ENCODE assay signal across 8 cellular contexts in genomic region chr10:130190065-130190736, GRCh38. TPM values are rescaled to one million over a fixed set of nuclear protein-coding genes. Genes with fewer than 3 reads are reported as not detected.
DNase-seq lines count a peak whose midpoint lies in the region; ATAC-seq and TF ChIP-seq lines count a peak whose summit lies in the region.

No MANE protein-coding gene starts in this region.

- H3K27me3 Mint-ChIP-seq in Calu3 (ENCODE audit: unreplicated experiment) (no peaks in the 10 kb centered on the region), neural progenitor cell (ENCODE audit: insufficient read depth, low read depth) (peaks cover 7% of the 10 kb centered on the region)
- peaks cover 19% of the 10 kb centered on the region for H3K27me3 Mint-ChIP-seq in stimulated activated naive CD8-positive, alpha-beta T cell treated with anti-CD3 and anti-CD28 coated beads, Interleukin-15, amount 100 ng/mL, for 72 hours

- TF ChIP-seq CTCF in Calu3 (IDR thresholded peaks at IDR 0.05; ENCODE audit: unreplicated experiment): peak; percentile 97
- peak; percentile 100 for TF ChIP-seq CTCF in neural progenitor cell (IDR thresholded peaks at IDR 0.05)

- no peaks in the 10 kb centered on the region for H3K79me2 ChIP-seq in neural progenitor cell (ENCODE audit: low read depth)

- H3K4me1 ChIP-seq in neural progenitor cell: peaks cover 3% of the 10 kb centered on the region

- H3K9me3 Mint-ChIP-seq in Calu3 (ENCODE audit: low read depth, unreplicated experiment) (no peaks in the 10 kb centered on the region), neural progenitor cell (no peaks in the 10 kb centered on the region)
- no peaks in the 10 kb centered on the region for H3K9me3 Mint-ChIP-seq in stimulated activated naive CD8-positive, alpha-beta T cell treated with anti-CD3 and anti-CD28 coated beads, Interleukin-15, amount 100 ng/mL, for 72 hours

- H3K36me3 Mint-ChIP-seq in Calu3 (ENCODE audit: insufficient read depth, unreplicated experiment) (peaks cover 25% of the 10 kb centered on the region), neural progenitor cell (peaks cover 11% of the 10 kb centered on the region)

- no TSS peak for BruUV-seq in Calu3 (replicated peaks; lab: Mats Ljungman, UMichigan)

- no peaks in the 10 kb centered on the region for H3K4me1 Mint-ChIP-seq in Calu3 (ENCODE audit: low read depth, unreplicated experiment)
- H3K4me1 Mint-ChIP-seq in neural progenitor cell: peaks cover 5% of the 10 kb centered on the region
- peaks cover 6% of the 10 kb centered on the region for H3K4me1 Mint-ChIP-seq in stimulated activated naive CD8-positive, alpha-beta T cell treated with anti-CD3 and anti-CD28 coated beads, Interleukin-15, amount 100 ng/mL, for 72 hours

- no peaks in the 10 kb centered on the region for H3K27me3 ChIP-seq in neural progenitor cell

- H4K20me1 ChIP-seq in neural progenitor cell (ENCODE audit: low read depth): no peaks in the 10 kb centered on the region

- peak overlapping the region; percentile 75 for H3K4me2 ChIP-seq in neural progenitor cell

- no peaks in the 10 kb centered on the region for H3K9me3 ChIP-seq in neural progenitor cell (ENCODE audit: low read depth)

- intact Hi-C loops in Calu3 (cut with micrococcal nuclease; ENCODE audit: unreplicated experiment): no loop called here

- H3K27ac ChIP-seq in neural progenitor cell: no peak overlapping the region

- no peaks in the 10 kb centered on the region for H3F3A ChIP-seq in neural progenitor cell (ENCODE audit: low read depth)

- H3K4me3 Mint-ChIP-seq in Calu3 (ENCODE audit: low read depth, unreplicated experiment) (peak overlapping the region; percentile 48), neural progenitor cell (no peak overlapping the region)
- H3K4me3 Mint-ChIP-seq in stimulated activated naive CD8-positive, alpha-beta T cell treated with anti-CD3 and anti-CD28 coated beads, Interleukin-15, amount 100 ng/mL, for 72 hours: peak overlapping the region in 1 of 2 donors; percentile 58

- DNase-seq in Calu3 (peak; percentile 88), HT-29 (ENCODE audit: low spot score) (peak; percentile 84), RPMI7951 (ENCODE audit: low read depth) (peak; percentile 51), foreskin melanocyte (peak; percentile 65), neural progenitor cell (ENCODE audit: low spot score) (peak; percentile 97)
- peak; percentile 96 for DNase-seq in activated effector memory CD4-positive, alpha-beta T cell treated with anti-CD3 and anti-CD28 coated beads, Interleukin-2, amount 50 U/mL, for 16 hours
- DNase-seq in stimulated activated naive CD8-positive, alpha-beta T cell treated with anti-CD3 and anti-CD28 coated beads, Interleukin-15, amount 100 ng/mL, for 72 hours: peak; percentile 86 to 90

- no peaks in the 10 kb centered on the region for H3K36me3 ChIP-seq in neural progenitor cell

- peak; percentile 92 for ATAC-seq in GM21360 (IDR thresholded peaks at IDR 0.05; ENCODE audit: unreplicated experiment)
- peak; percentile 77 for ATAC-seq in stimulated activated naive CD8-positive, alpha-beta T cell treated with anti-CD3 and anti-CD28 coated beads, Interleukin-15, amount 100 ng/mL, for 72 hours

- no peak overlapping the region for H3K9ac ChIP-seq in neural progenitor cell

- CTCF ChIA-PET in Calu3 (lab: Charles Lee): no interaction called here

- H3K27ac Mint-ChIP-seq in Calu3 (ENCODE audit: unreplicated experiment): no peak overlapping the region
- no peak overlapping the region for H3K27ac Mint-ChIP-seq in neural progenitor cell
- H3K27ac Mint-ChIP-seq in stimulated activated naive CD8-positive, alpha-beta T cell treated with anti-CD3 and anti-CD28 coated beads, Interleukin-15, amount 100 ng/mL, for 72 hours: no peak overlapping the region

- H2AFZ ChIP-seq in neural progenitor cell (replicated peaks): peak overlapping the region; percentile 73

- H3K4me3 ChIP-seq in neural progenitor cell: peak overlapping the region; percentile 52

RNA-seq across cellular contexts. Expression of gene GLRX3, which starts 54.0 kb away (rescaled TPM):
- total RNA-seq in Calu3 (2022) (61.4 and 79.8 TPM in 2 replicates), neural progenitor cell (ENCODE audit: low replicate concordance) (142 and 182 TPM in 2 replicates)
- total RNA-seq in HT-29 (2014; rRNA removed; shearing (Covaris generic)): 62.5 and 77.0 TPM in 2 replicates
- total RNA-seq in RPMI7951 (2014; rRNA removed; shearing (Covaris generic)): 135 and 152 TPM in 2 replicates
